ENCODE assay signal across 26 cellular contexts in genomic region chr2:167386694-167387093, GRCh38.
"Had no signal": no experiment of that assay in that cellular context is flagged by ENCODE, and none has a peak within 500 bp of the region (broad histone marks: within the 10 kb centered on the region; RNA-seq: fewer than 3 reads in every experiment).

No MANE protein-coding gene starts in this region.

- DNase-seq: activated B cell treated with CpG ODN at 0.5 μM for 24 hours; activated CD4-positive, alpha-beta T cell treated with anti-CD3 and anti-CD28 coated beads for 1 hour; activated CD4-positive, alpha-beta T cell treated with anti-CD3 and anti-CD28 coated beads, Interleukin-2, amount 10 ng/mL, durations not matched to agents 24 days and 14 days; activated CD4-positive, alpha-beta T cell treated with anti-CD3 and anti-CD28 coated beads, Interleukin-2, amount 50 U/mL, for 48 hours; activated CD8-positive, alpha-beta memory T cell treated with anti-CD3 and anti-CD28 coated beads, Interleukin-2, amount 10 ng/mL, durations not matched to agents 7 days and 5 days; activated effector memory CD4-positive, alpha-beta T cell treated with Interleukin-2 at 50 U/mL for 16 hours; activated naive CD4-positive, alpha-beta T cell; activated T-cell treated with anti-CD3 and anti-CD28 coated beads, Interleukin-2, amount 50 U/mL, for 24 hours; aorta; caudate nucleus; Karpas-422; MM.1S; NCI-H146; NCI-H187 treated with DMSO at 0.1 percent for 48 hours; NCI-H2081 treated with DMSO at 0.1 percent for 48 hours; NCI-H2227 treated with DMSO at 0.1 percent for 48 hours; NCI-H446 treated with DMSO at 0.1 percent for 48 hours; NCI-H524 treated with DMSO at 0.1 percent for 48 hours; PC-3; SHP77 had no signal

- H3K9me3 ChIP-seq: breast epithelium, SJSA1 had no signal

- H3K27me3 ChIP-seq: breast epithelium, SJSA1 had no signal

- H3K27ac Mint-ChIP-seq: activated B cell treated with CpG ODN at 0.5 μM for 24 hours; activated CD4-positive, alpha-beta T cell treated with anti-CD3 and anti-CD28 coated beads, Interleukin-2, amount 10 ng/mL, durations not matched to agents 24 days and 14 days; activated CD8-positive, alpha-beta memory T cell treated with anti-CD3 and anti-CD28 coated beads, Interleukin-2, amount 10 ng/mL, durations not matched to agents 7 days and 5 days; activated naive CD4-positive, alpha-beta T cell treated with anti-CD3 and anti-CD28 coated beads, Interleukin-2, amount 50 U/mL, for 24 hours; activated T-cell treated with anti-CD3 and anti-CD28 coated beads, Interleukin-2, amount 50 U/mL, for 24 hours; activated T-helper 1 cell treated with anti-CD3 and anti-CD28 coated beads, Interleukin-12 subunit alpha, Interleukin-12 subunit beta, Interleukin-2, Interleukin-4 antibody, amounts not matched to agents 30 ng/mL and 10 ng/mL and 1 ng/mL, durations not matched to agents 14 hours and 24 hours and 36 hours; T-helper 1 cell treated with Interleukin-12 subunit alpha and Interleukin-12 subunit beta and Interleukin-4 antibody, amounts not matched to agents 30 μg/mL and 1 μg/mL, for 36 hours had no signal

- H3K4me3 ChIP-seq: breast epithelium, SJSA1 had no signal

- H3K27me3 Mint-ChIP-seq: activated B cell treated with CpG ODN at 0.5 μM for 24 hours; activated CD4-positive, alpha-beta T cell treated with anti-CD3 and anti-CD28 coated beads, Interleukin-2, amount 10 ng/mL, durations not matched to agents 24 days and 14 days; activated CD8-positive, alpha-beta memory T cell treated with anti-CD3 and anti-CD28 coated beads, Interleukin-2, amount 10 ng/mL, durations not matched to agents 7 days and 5 days; activated naive CD4-positive, alpha-beta T cell treated with anti-CD3 and anti-CD28 coated beads, Interleukin-2, amount 50 U/mL, for 24 hours; activated T-cell treated with anti-CD3 and anti-CD28 coated beads, Interleukin-2, amount 50 U/mL, for 24 hours had no signal

- H3K4me1 Mint-ChIP-seq: activated B cell treated with CpG ODN at 0.5 μM for 24 hours; activated CD4-positive, alpha-beta T cell treated with anti-CD3 and anti-CD28 coated beads, Interleukin-2, amount 10 ng/mL, durations not matched to agents 24 days and 14 days; activated CD8-positive, alpha-beta memory T cell treated with anti-CD3 and anti-CD28 coated beads, Interleukin-2, amount 10 ng/mL, durations not matched to agents 7 days and 5 days; activated naive CD4-positive, alpha-beta T cell treated with anti-CD3 and anti-CD28 coated beads, Interleukin-2, amount 50 U/mL, for 24 hours had no signal

- ATAC-seq: activated CD8-positive, alpha-beta memory T cell treated with anti-CD3 and anti-CD28 coated beads, Interleukin-2, amount 10 ng/mL, durations not matched to agents 7 days and 5 days; PC-3 had no signal

- FAIRE-seq: RCC 7860 had no signal

- H3K9me3 Mint-ChIP-seq: activated B cell treated with CpG ODN at 0.5 μM for 24 hours; activated CD4-positive, alpha-beta T cell treated with anti-CD3 and anti-CD28 coated beads, Interleukin-2, amount 10 ng/mL, durations not matched to agents 24 days and 14 days; activated T-helper 1 cell treated with anti-CD3 and anti-CD28 coated beads, Interleukin-12 subunit alpha, Interleukin-12 subunit beta, Interleukin-2, Interleukin-4 antibody, amounts not matched to agents 30 ng/mL and 10 ng/mL and 1 ng/mL, durations not matched to agents 14 hours and 24 hours and 36 hours; T-helper 1 cell treated with Interleukin-12 subunit alpha and Interleukin-12 subunit beta and Interleukin-4 antibody, amounts not matched to agents 30 μg/mL and 1 μg/mL, for 36 hours had no signal

- H3K36me3 ChIP-seq: breast epithelium, SJSA1 had no signal

- H3K4me3 Mint-ChIP-seq: activated B cell treated with CpG ODN at 0.5 μM for 24 hours; activated CD4-positive, alpha-beta T cell treated with anti-CD3 and anti-CD28 coated beads, Interleukin-2, amount 10 ng/mL, durations not matched to agents 24 days and 14 days; activated CD8-positive, alpha-beta memory T cell treated with anti-CD3 and anti-CD28 coated beads, Interleukin-2, amount 10 ng/mL, durations not matched to agents 7 days and 5 days; activated naive CD4-positive, alpha-beta T cell treated with anti-CD3 and anti-CD28 coated beads, Interleukin-2, amount 50 U/mL, for 24 hours; activated T-cell treated with anti-CD3 and anti-CD28 coated beads, Interleukin-2, amount 50 U/mL, for 24 hours; activated T-helper 1 cell treated with anti-CD3 and anti-CD28 coated beads, Interleukin-12 subunit alpha, Interleukin-12 subunit beta, Interleukin-2, Interleukin-4 antibody, amounts not matched to agents 30 ng/mL and 10 ng/mL and 1 ng/mL, durations not matched to agents 14 hours and 24 hours and 36 hours; T-helper 1 cell treated with Interleukin-12 subunit alpha and Interleukin-12 subunit beta and Interleukin-4 antibody, amounts not matched to agents 30 μg/mL and 1 μg/mL, for 36 hours had no signal

- H3K36me3 Mint-ChIP-seq: activated CD8-positive, alpha-beta memory T cell treated with anti-CD3 and anti-CD28 coated beads, Interleukin-2, amount 10 ng/mL, durations not matched to agents 7 days and 5 days; activated naive CD4-positive, alpha-beta T cell treated with anti-CD3 and anti-CD28 coated beads, Interleukin-2, amount 50 U/mL, for 24 hours had no signal

- H3K4me1 ChIP-seq: breast epithelium, SJSA1 had no signal

- H3K27ac ChIP-seq: breast epithelium, SJSA1 had no signal
